1 cellular context compared by ENCODE assay signal in the genomic region with DNA sequence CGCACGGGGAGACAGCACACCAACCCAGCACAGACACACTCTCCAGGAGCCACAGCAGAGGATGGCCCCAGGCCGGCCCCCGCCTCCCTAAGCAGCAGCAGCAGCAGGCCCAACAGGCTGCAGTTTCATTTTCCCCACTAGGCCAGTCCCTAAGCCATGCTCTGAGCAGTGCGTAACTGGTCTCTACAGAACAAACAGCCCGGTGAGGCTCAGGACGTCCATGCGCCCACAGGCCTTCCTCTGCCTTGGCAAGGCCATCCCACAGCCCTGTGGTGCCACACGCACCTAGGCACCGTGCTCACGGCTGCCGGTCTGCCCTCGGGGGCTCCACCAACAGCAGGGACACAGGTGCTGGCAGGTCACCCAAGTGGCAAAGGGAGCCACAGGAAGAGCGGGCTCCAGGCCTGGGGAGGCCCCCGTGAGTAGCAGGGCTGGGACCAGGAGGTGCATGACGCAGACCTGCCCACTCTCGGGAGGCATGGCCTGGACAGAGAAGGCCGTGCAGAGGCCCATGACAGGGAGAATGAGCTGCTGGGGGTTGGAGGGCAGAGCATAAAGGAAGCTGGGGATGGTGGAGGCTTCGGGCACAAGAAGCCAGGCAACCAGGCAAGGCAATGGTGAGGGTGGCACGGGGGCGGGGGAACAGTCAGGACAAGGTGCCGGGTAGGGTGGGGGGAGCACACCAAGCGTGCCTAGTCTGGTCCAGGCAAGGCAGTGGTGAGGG.
TF ChIP-seq lines count a peak whose summit lies in the region.

No MANE protein-coding gene starts in this region.

TF ChIP-seq in GM23338, 12 proteins besides CTCF, POLR2A, EP300 and RAD21 (continued from another document):
- TF ChIP-seq, protein P1, sequence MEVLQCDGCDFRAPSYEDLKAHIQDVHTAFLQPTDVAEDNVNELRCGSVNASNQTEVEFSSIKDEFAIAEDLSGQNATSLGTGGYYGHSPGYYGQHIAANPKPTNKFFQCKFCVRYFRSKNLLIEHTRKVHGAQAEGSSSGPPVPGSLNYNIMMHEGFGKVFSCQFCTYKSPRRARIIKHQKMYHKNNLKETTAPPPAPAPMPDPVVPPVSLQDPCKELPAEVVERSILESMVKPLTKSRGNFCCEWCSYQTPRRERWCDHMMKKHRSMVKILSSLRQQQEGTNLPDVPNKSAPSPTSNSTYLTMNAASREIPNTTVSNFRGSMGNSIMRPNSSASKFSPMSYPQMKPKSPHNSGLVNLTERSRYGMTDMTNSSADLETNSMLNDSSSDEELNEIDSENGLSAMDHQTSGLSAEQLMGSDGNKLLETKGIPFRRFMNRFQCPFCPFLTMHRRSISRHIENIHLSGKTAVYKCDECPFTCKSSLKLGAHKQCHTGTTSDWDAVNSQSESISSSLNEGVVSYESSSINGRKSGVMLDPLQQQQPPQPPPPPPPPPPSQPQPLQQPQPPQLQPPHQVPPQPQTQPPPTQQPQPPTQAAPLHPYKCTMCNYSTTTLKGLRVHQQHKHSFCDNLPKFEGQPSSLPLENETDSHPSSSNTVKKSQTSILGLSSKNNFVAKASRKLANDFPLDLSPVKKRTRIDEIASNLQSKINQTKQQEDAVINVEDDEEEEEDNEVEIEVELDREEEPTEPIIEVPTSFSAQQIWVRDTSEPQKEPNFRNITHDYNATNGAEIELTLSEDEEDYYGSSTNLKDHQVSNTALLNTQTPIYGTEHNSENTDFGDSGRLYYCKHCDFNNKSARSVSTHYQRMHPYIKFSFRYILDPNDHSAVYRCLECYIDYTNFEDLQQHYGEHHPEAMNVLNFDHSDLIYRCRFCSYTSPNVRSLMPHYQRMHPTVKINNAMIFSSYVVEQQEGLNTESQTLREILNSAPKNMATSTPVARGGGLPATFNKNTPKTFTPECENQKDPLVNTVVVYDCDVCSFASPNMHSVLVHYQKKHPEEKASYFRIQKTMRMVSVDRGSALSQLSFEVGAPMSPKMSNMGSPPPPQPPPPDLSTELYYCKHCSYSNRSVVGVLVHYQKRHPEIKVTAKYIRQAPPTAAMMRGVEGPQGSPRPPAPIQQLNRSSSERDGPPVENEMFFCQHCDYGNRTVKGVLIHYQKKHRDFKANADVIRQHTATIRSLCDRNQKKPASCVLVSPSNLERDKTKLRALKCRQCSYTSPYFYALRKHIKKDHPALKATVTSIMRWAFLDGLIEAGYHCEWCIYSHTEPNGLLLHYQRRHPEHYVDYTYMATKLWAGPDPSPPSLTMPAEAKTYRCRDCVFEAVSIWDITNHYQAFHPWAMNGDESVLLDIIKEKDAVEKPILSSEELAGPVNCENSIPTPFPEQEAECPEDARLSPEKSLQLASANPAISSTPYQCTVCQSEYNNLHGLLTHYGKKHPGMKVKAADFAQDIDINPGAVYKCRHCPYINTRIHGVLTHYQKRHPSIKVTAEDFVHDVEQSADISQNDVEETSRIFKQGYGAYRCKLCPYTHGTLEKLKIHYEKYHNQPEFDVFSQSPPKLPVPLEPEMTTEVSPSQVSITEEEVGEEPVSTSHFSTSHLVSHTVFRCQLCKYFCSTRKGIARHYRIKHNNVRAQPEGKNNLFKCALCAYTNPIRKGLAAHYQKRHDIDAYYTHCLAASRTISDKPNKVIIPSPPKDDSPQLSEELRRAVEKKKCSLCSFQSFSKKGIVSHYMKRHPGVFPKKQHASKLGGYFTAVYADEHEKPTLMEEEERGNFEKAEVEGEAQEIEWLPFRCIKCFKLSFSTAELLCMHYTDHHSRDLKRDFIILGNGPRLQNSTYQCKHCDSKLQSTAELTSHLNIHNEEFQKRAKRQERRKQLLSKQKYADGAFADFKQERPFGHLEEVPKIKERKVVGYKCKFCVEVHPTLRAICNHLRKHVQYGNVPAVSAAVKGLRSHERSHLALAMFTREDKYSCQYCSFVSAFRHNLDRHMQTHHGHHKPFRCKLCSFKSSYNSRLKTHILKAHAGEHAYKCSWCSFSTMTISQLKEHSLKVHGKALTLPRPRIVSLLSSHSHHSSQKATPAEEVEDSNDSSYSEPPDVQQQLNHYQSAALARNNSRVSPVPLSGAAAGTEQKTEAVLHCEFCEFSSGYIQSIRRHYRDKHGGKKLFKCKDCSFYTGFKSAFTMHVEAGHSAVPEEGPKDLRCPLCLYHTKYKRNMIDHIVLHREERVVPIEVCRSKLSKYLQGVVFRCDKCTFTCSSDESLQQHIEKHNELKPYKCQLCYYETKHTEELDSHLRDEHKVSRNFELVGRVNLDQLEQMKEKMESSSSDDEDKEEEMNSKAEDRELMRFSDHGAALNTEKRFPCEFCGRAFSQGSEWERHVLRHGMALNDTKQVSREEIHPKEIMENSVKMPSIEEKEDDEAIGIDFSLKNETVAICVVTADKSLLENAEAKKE (CRISPR knock-in tag; IDR thresholded peaks at IDR 0.05): no peak
- no peak for TF ChIP-seq POLR2AphosphoS5 (IDR thresholded peaks at IDR 0.05; ENCODE audit: low read depth)
- TF ChIP-seq JUNB (IDR thresholded peaks at IDR 0.05; ENCODE audit: unreplicated experiment): no peak
- no peak for TF ChIP-seq ETS1 (IDR thresholded peaks at IDR 0.05)
- TF ChIP-seq REST (IDR thresholded peaks at IDR 0.05; ENCODE audit: unreplicated experiment): no peak
- no peak for TF ChIP-seq CREB1 (CRISPR knock-in tag; IDR thresholded peaks at IDR 0.05; ENCODE audit: low read depth)
- TF ChIP-seq ZNF331 (CRISPR knock-in tag; IDR thresholded peaks at IDR 0.05; ENCODE audit: low read depth): no peak
- TF ChIP-seq ZNF114 (CRISPR knock-in tag; IDR thresholded peaks at IDR 0.05): no peak
